ENCODE assay signal across 25 cellular contexts in genomic region chr4:181264908-181265307, GRCh38.
DNase-seq lines count a peak whose midpoint lies in the region; ATAC-seq and TF ChIP-seq lines count a peak whose summit lies in the region.
"Had no signal": no experiment of that assay in that cellular context is flagged by ENCODE, and none has a peak within 500 bp of the region (broad histone marks: within the 10 kb centered on the region; RNA-seq: fewer than 3 reads in every experiment).

No MANE protein-coding gene starts in this region.

- no peaks in the 10 kb centered on the region for H3K9me3 Mint-ChIP-seq in GM23338
- no peaks in the 10 kb centered on the region for H3K9me3 Mint-ChIP-seq in WTC11

- peaks cover 23% of the 10 kb centered on the region; the same call in 2 of the 3 replicates for H3K4me1 Mint-ChIP-seq in GM23338
- peaks cover 18% of the 10 kb centered on the region for H3K4me1 Mint-ChIP-seq in WTC11
- H3K4me1 Mint-ChIP-seq: activated CD8-positive, alpha-beta memory T cell treated with anti-CD3 and anti-CD28 coated beads, Interleukin-2, amount 10 ng/mL, durations not matched to agents 7 days and 5 days; CD4-positive, alpha-beta memory T cell; naive B cell had no signal

- CTCF ChIA-PET in WTC11 (lab: Charles Lee), result no interaction called here
- CTCF ChIA-PET in OCI-LY7 (lab: Charles Lee; ENCODE audit: unreplicated experiment), result no interaction called here

- H3K36me3 ChIP-seq in GM23338 (ENCODE audit: insufficient read depth) (no peaks in the 10 kb centered on the region), OCI-LY7 (ENCODE audit: insufficient read depth, low read length) (no peaks in the 10 kb centered on the region)
- H3K36me3 ChIP-seq: gastrocnemius medialis, upper lobe of right lung, WERI-Rb-1 had no signal

- TF ChIP-seq CTCF in GM23338 (conservative IDR thresholded peaks at IDR 0.05; ENCODE audit: low read depth in 2 of 2) (no peak), WTC11 (IDR thresholded peaks at IDR 0.05) (no peak), OCI-LY7 (conservative IDR thresholded peaks at IDR 0.05; ENCODE audit: low read length) (no peak)

- H3K27me3 ChIP-seq in GM23338 (ENCODE audit: insufficient read depth), result no peaks in the 10 kb centered on the region
- H3K27me3 ChIP-seq: gastrocnemius medialis, upper lobe of right lung had no signal

- H3K4me3 Mint-ChIP-seq in GM23338, result peak overlapping the region; percentile 35; the same call in 2 of the 3 replicates
- no peak overlapping the region for H3K4me3 Mint-ChIP-seq in WTC11
- H3K4me3 Mint-ChIP-seq: activated CD8-positive, alpha-beta memory T cell treated with anti-CD3 and anti-CD28 coated beads, Interleukin-2, amount 10 ng/mL, durations not matched to agents 7 days and 5 days; CD4-positive, alpha-beta memory T cell; naive B cell had no signal

- H3K79me2 ChIP-seq in GM23338 (replicated peaks; ENCODE audit: insufficient read depth) (no peaks in the 10 kb centered on the region), OCI-LY7 (ENCODE audit: insufficient read depth, low read depth, low read length) (no peaks in the 10 kb centered on the region)

- intact Hi-C loops in OCI-LY7 (cut with micrococcal nuclease; ENCODE audit: unreplicated experiment), result no loop called here

- H3K9me2 ChIP-seq in GM23338 (ENCODE audit: insufficient read depth) (no peaks in the 10 kb centered on the region), OCI-LY7 (ENCODE audit: insufficient read depth, low read length) (no peaks in the 10 kb centered on the region)

- H3K4me2 ChIP-seq in GM23338 (no peak overlapping the region; the same call in 1 of the 2 replicates), OCI-LY7 (ENCODE audit: low read length) (no peak overlapping the region)
- H3K4me2 ChIP-seq: smooth muscle cell had no signal

- H2AFZ ChIP-seq in GM23338, result peak overlapping the region; percentile 28; the same call in 1 of the 2 replicates
- H2AFZ ChIP-seq in OCI-LY7 (ENCODE audit: low read length), result no peak overlapping the region

- H3K9me3 ChIP-seq in OCI-LY7 (ENCODE audit: low read length), result no peaks in the 10 kb centered on the region
- H3K9me3 ChIP-seq: gastrocnemius medialis, upper lobe of right lung had no signal

- H3K27ac Mint-ChIP-seq in GM23338 (no peak overlapping the region), WTC11 (no peak overlapping the region)
- H3K27ac Mint-ChIP-seq: activated CD8-positive, alpha-beta memory T cell treated with anti-CD3 and anti-CD28 coated beads, Interleukin-2, amount 10 ng/mL, durations not matched to agents 7 days and 5 days; CD4-positive, alpha-beta memory T cell; naive B cell had no signal

- H3K4me1 ChIP-seq in GM23338 (ENCODE audit: insufficient read depth), result peaks cover 8% of the 10 kb centered on the region; the same call in 1 of the 2 replicates
- no peaks in the 10 kb centered on the region for H3K4me1 ChIP-seq in OCI-LY7 (ENCODE audit: insufficient read depth, low read length, poor library complexity, severe bottlenecking)
- H3K4me1 ChIP-seq: gastrocnemius medialis, upper lobe of right lung had no signal

- BruUV-seq in OCI-LY7 (replicated peaks; lab: Mats Ljungman, UMichigan), result no TSS peak

- peak; percentile 95 for ATAC-seq in GM23338
- peak; percentile 91 for ATAC-seq in WTC11
- ATAC-seq in GM21576 (IDR thresholded peaks at IDR 0.05; ENCODE audit: unreplicated experiment), result no peak
- ATAC-seq: activated CD8-positive, alpha-beta memory T cell treated with anti-CD3 and anti-CD28 coated beads, Interleukin-2, amount 10 ng/mL, durations not matched to agents 7 days and 5 days; gastrocnemius medialis; GM12878; left lobe of liver; upper lobe of right lung had no signal

- no peaks in the 10 kb centered on the region for H4K20me1 ChIP-seq in GM23338 (replicated peaks; ENCODE audit: insufficient read depth)
- H4K20me1 ChIP-seq in OCI-LY7 (ENCODE audit: insufficient read depth, low read length), result no peaks in the 10 kb centered on the region

- H3K4me3 ChIP-seq in GM23338 (no peak overlapping the region), OCI-LY7 (ENCODE audit: low read depth, low read length, poor library complexity, severe bottlenecking) (no peak overlapping the region)
- H3K4me3 ChIP-seq: coronary artery, gastrocnemius medialis, GM12878, smooth muscle cell, upper lobe of right lung had no signal

- peak; percentile 49 for DNase-seq in GM23338 (ENCODE audit: low spot score)
- DNase-seq in NCI-H187 (lab: John Stamatoyannopoulos, UW), result peak; percentile 24 to 31
- peak; percentile 44 for DNase-seq in WTC11 (ENCODE audit: low spot score)
- peak; percentile 18 for DNase-seq in left kidney (ENCODE audit: low read depth, low spot score)
- no peak for DNase-seq in dermis blood vessel endothelial cell
- no peak for DNase-seq in OCI-LY7 (ENCODE audit: low spot score)
- no peak for DNase-seq in HuH-7 (ENCODE audit: low spot score)
- DNase-seq: activated CD4-positive, alpha-beta T cell treated with anti-CD3 and anti-CD28 coated beads, Interleukin-2, amount 50 U/mL, for 1 hour; activated CD8-positive, alpha-beta memory T cell treated with anti-CD3 and anti-CD28 coated beads, Interleukin-2, amount 10 ng/mL, durations not matched to agents 7 days and 5 days; activated naive CD4-positive, alpha-beta T cell treated with anti-CD3 and anti-CD28 coated beads, Interleukin-2, amount 50 U/mL, for 16 hours; CD4-positive, alpha-beta memory T cell; DND-41; gastrocnemius medialis; MM.1S; naive B cell; NCI-H526 treated with DMSO at 0.1 percent for 48 hours; stimulated activated CD4-positive, alpha-beta T cell treated with anti-CD3 and anti-CD28 coated beads, Interleukin-2, amount 100 ng/mL, for 24 hours; substantia nigra; upper lobe of right lung; WERI-Rb-1 had no signal

- H3K36me3 Mint-ChIP-seq in GM23338 (ENCODE audit: low read depth) (no peaks in the 10 kb centered on the region), WTC11 (no peaks in the 10 kb centered on the region)
- H3K36me3 Mint-ChIP-seq: activated CD8-positive, alpha-beta memory T cell treated with anti-CD3 and anti-CD28 coated beads, Interleukin-2, amount 10 ng/mL, durations not matched to agents 7 days and 5 days; CD4-positive, alpha-beta memory T cell; naive B cell had no signal

- POLR2A ChIA-PET in WTC11 (lab: Charles Lee), result no interaction called here
- POLR2A ChIA-PET in OCI-LY7 (lab: Charles Lee), result no interaction called here

- no peaks in the 10 kb centered on the region for H3F3A ChIP-seq in GM23338 (replicated peaks; ENCODE audit: low read depth)

- H3K27me3 Mint-ChIP-seq in GM23338 (ENCODE audit: insufficient read depth, low read depth, poor library complexity) (peaks cover 2% of the 10 kb centered on the region), WTC11 (ENCODE audit: low read depth) (no peaks in the 10 kb centered on the region)
- H3K27me3 Mint-ChIP-seq: activated CD8-positive, alpha-beta memory T cell treated with anti-CD3 and anti-CD28 coated beads, Interleukin-2, amount 10 ng/mL, durations not matched to agents 7 days and 5 days; CD4-positive, alpha-beta memory T cell had no signal

- H3K27ac ChIP-seq in GM23338 (ENCODE audit: low read depth) (no peak overlapping the region), OCI-LY7 (ENCODE audit: low read depth, low read length, poor library complexity, severe bottlenecking) (no peak overlapping the region)
- H3K27ac ChIP-seq: coronary artery, gastrocnemius medialis, upper lobe of right lung, WERI-Rb-1 had no signal

TF ChIP-seq in WTC11, 78 proteins besides CTCF, POLR2A, EP300 and RAD21 (continues in another document):
- TF ChIP-seq, protein P1, sequence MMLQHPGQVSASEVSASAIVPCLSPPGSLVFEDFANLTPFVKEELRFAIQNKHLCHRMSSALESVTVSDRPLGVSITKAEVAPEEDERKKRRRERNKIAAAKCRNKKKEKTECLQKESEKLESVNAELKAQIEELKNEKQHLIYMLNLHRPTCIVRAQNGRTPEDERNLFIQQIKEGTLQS (CRISPR knock-in tag; conservative IDR thresholded peaks at IDR 0.05), result no peak
- TF ChIP-seq SMAD4 (CRISPR knock-in tag; IDR thresholded peaks at IDR 0.05) (no peak), GTF2I (CRISPR knock-in tag; conservative IDR thresholded peaks at IDR 0.05) (no peak), ZNF425 (CRISPR knock-in tag; conservative IDR thresholded peaks at IDR 0.05) (no peak), ERG (CRISPR knock-in tag; IDR thresholded peaks at IDR 0.05) (no peak), OVOL2 (CRISPR knock-in tag; IDR thresholded peaks at IDR 0.05; ENCODE audit: borderline replicate concordance) (no peak)

Comparison
In these comparisons a context has a peak if more than half of its experiments do, and no peak if none do; other contexts are left out.
1. DNase-seq: peak in GM23338 (single experiment), NCI-H187 (2 of 2), WTC11 (single experiment) and left kidney (single experiment); none in dermis blood vessel endothelial cell (single experiment), OCI-LY7 (single experiment) and HuH-7 (single experiment).